ENCODE assay signal across 38 cellular contexts in genomic region chr3:190014940-190015339, GRCh38.
A peak's percentile ranks its signal among the peaks of the same experiment; 100 is the strongest.
DNase-seq lines count a peak whose midpoint lies in the region; ATAC-seq, FAIRE-seq and TF ChIP-seq lines count a peak whose summit lies in the region.
"Had no signal": no experiment of that assay in that cellular context is flagged by ENCODE, and none has a peak within 500 bp of the region (broad histone marks: within the 10 kb centered on the region; RNA-seq: fewer than 3 reads in every experiment).

No MANE protein-coding gene starts in this region.

- H3K27me3 Mint-ChIP-seq in chondrocyte (ENCODE audit: low read depth): no peaks in the 10 kb centered on the region
- no peaks in the 10 kb centered on the region for H3K27me3 Mint-ChIP-seq in osteocyte (ENCODE audit: unreplicated experiment)
- H3K27me3 Mint-ChIP-seq: memory B cell had no signal

- ATAC-seq in HG03066 (IDR thresholded peaks at IDR 0.05; ENCODE audit: low read depth, unreplicated experiment): peak; percentile 36
- ATAC-seq in HG02571 (IDR thresholded peaks at IDR 0.05; ENCODE audit: unreplicated experiment): no peak
- no peak for ATAC-seq in GM21367 (IDR thresholded peaks at IDR 0.05; ENCODE audit: unreplicated experiment)
- ATAC-seq: activated CD4-positive, CD25-positive, alpha-beta regulatory T cell treated with anti-CD3 and anti-CD28 coated beads, Interleukin-2, amount 50 U/mL, for 24 hours; activated CD8-positive, alpha-beta memory T cell treated with anti-CD3 and anti-CD28 coated beads, Interleukin-2, amount 10 ng/mL, durations not matched to agents 7 days and 5 days; activated T-cell treated with anti-CD3 and anti-CD28 coated beads, Interleukin-2, amount 50 U/mL, for 4 hours; effector memory CD8-positive, alpha-beta T cell; left lobe of liver; PC-3; Right ventricle myocardium inferior; SK-N-SH treated with all-trans-retinoic acid at 6 μM for 48 hours; stimulated activated naive CD8-positive, alpha-beta T cell treated with anti-CD3 and anti-CD28 coated beads, Interleukin-15, Interleukin-2, amounts not matched to agents 100 U/mL and 50 U/mL, for 24 hours had no signal

- H3K27ac Mint-ChIP-seq in chondrocyte (ENCODE audit: unreplicated experiment) (peak overlapping the region; percentile 23), osteocyte (ENCODE audit: unreplicated experiment) (peak overlapping the region; percentile 58)
- H3K27ac Mint-ChIP-seq: activated CD8-positive, alpha-beta memory T cell treated with anti-CD3 and anti-CD28 coated beads, Interleukin-2, amount 10 ng/mL, durations not matched to agents 7 days and 5 days; effector memory CD8-positive, alpha-beta T cell; immature natural killer cell; memory B cell; T-helper 1 cell treated with Interleukin-12 subunit alpha and Interleukin-12 subunit beta and Interleukin-4 antibody, amounts not matched to agents 30 μg/mL and 1 μg/mL, for 36 hours had no signal

- intact Hi-C loops in A673 (cut with micrococcal nuclease; ENCODE audit: unreplicated experiment): loop anchor here (5.0 kb wide), 2 partner anchors 48 to 187 kb away; no protein-coding TSS in a partner anchor

- H3K36me3 ChIP-seq in A673 (ENCODE audit: insufficient read depth, low read length, poor library complexity, severe bottlenecking): no peaks in the 10 kb centered on the region
- H3K36me3 ChIP-seq: BLaER1 treated with 17β-estradiol and CSF1 and Interleukin-3, amounts not matched to agents 10 nM and 100 nM; right atrium auricular region had no signal

- TF ChIP-seq CTCF in chondrocyte (IDR thresholded peaks at IDR 0.05) (no peak), osteocyte (IDR thresholded peaks at IDR 0.05) (no peak), A673 (conservative IDR thresholded peaks at IDR 0.05; ENCODE audit: low read depth, low read length) (no peak)

- H3K36me3 Mint-ChIP-seq in chondrocyte (ENCODE audit: low read depth): no peaks in the 10 kb centered on the region
- H3K36me3 Mint-ChIP-seq in osteocyte (ENCODE audit: unreplicated experiment): peaks cover 4% of the 10 kb centered on the region
- H3K36me3 Mint-ChIP-seq: activated CD8-positive, alpha-beta memory T cell treated with anti-CD3 and anti-CD28 coated beads, Interleukin-2, amount 10 ng/mL, durations not matched to agents 7 days and 5 days; immature natural killer cell; memory B cell had no signal

- H3K9me3 ChIP-seq in A673 (ENCODE audit: low read depth, low read length, poor library complexity, severe bottlenecking): no peaks in the 10 kb centered on the region
- H3K9me3 ChIP-seq: BLaER1 treated with 17β-estradiol and CSF1 and Interleukin-3, amounts not matched to agents 10 nM and 100 nM; right atrium auricular region; testis had no signal

- H3K4me1 ChIP-seq in A673 (ENCODE audit: insufficient read depth, low read length, poor library complexity, severe bottlenecking): peaks cover 55% of the 10 kb centered on the region
- H3K4me1 ChIP-seq: right atrium auricular region, testis had no signal

- H3K4me3 Mint-ChIP-seq in chondrocyte (ENCODE audit: unreplicated experiment) (no peak overlapping the region), osteocyte (ENCODE audit: unreplicated experiment) (no peak overlapping the region)
- H3K4me3 Mint-ChIP-seq: activated CD8-positive, alpha-beta memory T cell treated with anti-CD3 and anti-CD28 coated beads, Interleukin-2, amount 10 ng/mL, durations not matched to agents 7 days and 5 days; activated T-cell treated with anti-CD3 and anti-CD28 coated beads, Interleukin-2, amount 50 U/mL, for 4 hours; effector memory CD8-positive, alpha-beta T cell; immature natural killer cell; memory B cell; neural crest cell; T-helper 1 cell treated with Interleukin-12 subunit alpha and Interleukin-12 subunit beta and Interleukin-4 antibody, amounts not matched to agents 30 μg/mL and 1 μg/mL, for 36 hours had no signal

- TF ChIP-seq POLR2A in GM12891 (IDR thresholded peaks at IDR 0.05; ENCODE audit: low read depth, low read length): no peak

- no peak for FAIRE-seq in GM12891 (lab: Jason Lieb, UNC)
- FAIRE-seq: small intestine, TTC549, urothelium cell line had no signal

- POLR2A ChIA-PET in A673 (lab: Charles Lee; ENCODE audit: low non-redundant PET): interaction anchor here (0.6 to 0.7 kb wide), 2 partner anchors 57 to 497 kb away, joined by 3 to 6 read pairs; no protein-coding TSS in a partner anchor

- H3K9me3 Mint-ChIP-seq in chondrocyte (ENCODE audit: low read depth) (no peaks in the 10 kb centered on the region), osteocyte (ENCODE audit: unreplicated experiment) (no peaks in the 10 kb centered on the region)
- H3K9me3 Mint-ChIP-seq: activated T-cell treated with anti-CD3 and anti-CD28 coated beads, Interleukin-2, amount 50 U/mL, for 4 hours; effector memory CD8-positive, alpha-beta T cell; memory B cell; neural crest cell; T-helper 1 cell treated with Interleukin-12 subunit alpha and Interleukin-12 subunit beta and Interleukin-4 antibody, amounts not matched to agents 30 μg/mL and 1 μg/mL, for 36 hours had no signal

- CTCF ChIA-PET in A673 (lab: Charles Lee): no interaction called here

- no peak for DNase-seq in GM12891 (ENCODE audit: insufficient read length, low spot score)
- no peak for DNase-seq in chondrocyte (ENCODE audit: low spot score)
- DNase-seq in osteocyte (ENCODE audit: extremely low spot score, unreplicated experiment): no peak
- DNase-seq in A673 (ENCODE audit: low spot score): no peak
- DNase-seq: activated CD4-positive, alpha-beta T cell treated with anti-CD3 and anti-CD28 coated beads, Interleukin-2, amount 50 U/mL, for 4 hours; activated CD8-positive, alpha-beta memory T cell treated with anti-CD3 and anti-CD28 coated beads, Interleukin-2, amount 10 ng/mL, durations not matched to agents 7 days and 5 days; activated gamma-delta T cell; activated T-cell treated with anti-CD3 and anti-CD28 coated beads, Interleukin-2, amount 50 U/mL, for 4 hours; caudate nucleus; cortex of kidney; DMS53; effector memory CD8-positive, alpha-beta T cell; erythroblast; H7; immature natural killer cell; KBM-7; NCI-H1092 treated with DMSO at 0.1 percent for 48 hours; NCI-H187 treated with DMSO at 0.1 percent for 48 hours; NCI-H524 treated with DMSO at 0.1 percent for 48 hours; PC-3; small intestine; stimulated activated CD4-positive, alpha-beta T cell treated with anti-CD3 and anti-CD28 coated beads, Interleukin-1b, Interleukin-23, amount 100 ng/mL, for 48 hours; stimulated activated naive CD8-positive, alpha-beta T cell treated with anti-CD3 and anti-CD28 coated beads, Interleukin-15, Interleukin-2, amounts not matched to agents 100 U/mL and 50 U/mL, for 24 hours; testis had no signal

- no peak overlapping the region for H3K27ac ChIP-seq in A673 (ENCODE audit: low read depth, low read length, poor library complexity, severe bottlenecking)
- H3K27ac ChIP-seq: BLaER1 treated with 17β-estradiol and CSF1 and Interleukin-3, amounts not matched to agents 10 nM and 100 nM; right atrium auricular region; testis had no signal

- H3K4me1 Mint-ChIP-seq in chondrocyte (ENCODE audit: low read depth) (peaks cover 71% of the 10 kb centered on the region), osteocyte (ENCODE audit: unreplicated experiment) (peaks cover 87% of the 10 kb centered on the region)
- H3K4me1 Mint-ChIP-seq: activated CD8-positive, alpha-beta memory T cell treated with anti-CD3 and anti-CD28 coated beads, Interleukin-2, amount 10 ng/mL, durations not matched to agents 7 days and 5 days; immature natural killer cell; memory B cell had no signal

- BruUV-seq in A673 (replicated peaks; lab: Mats Ljungman, UMichigan): no TSS peak

- no peak overlapping the region for H3K4me3 ChIP-seq in A673 (ENCODE audit: low read depth, low read length, poor library complexity, severe bottlenecking)
- H3K4me3 ChIP-seq: BLaER1 treated with 17β-estradiol and CSF1 and Interleukin-3, amounts not matched to agents 10 nM and 100 nM; right atrium auricular region; testis had no signal

- H3K27me3 ChIP-seq in A673 (replicated peaks; ENCODE audit: insufficient read depth, low read depth, low read length, poor library complexity): no peaks in the 10 kb centered on the region
- H3K27me3 ChIP-seq: BLaER1 treated with 17β-estradiol and CSF1 and Interleukin-3, amounts not matched to agents 10 nM and 100 nM; right atrium auricular region; testis had no signal

TF ChIP-seq in GM12891, 5 proteins besides CTCF, POLR2A, EP300 and RAD21:
- TF ChIP-seq POU2F2 (IDR thresholded peaks at IDR 0.05; ENCODE audit: low read depth, low read length): no peak
- TF ChIP-seq POLR2AphosphoS5 (IDR thresholded peaks at IDR 0.05; ENCODE audit: low read depth, low read length): no peak
- no peak for TF ChIP-seq TAF1 (IDR thresholded peaks at IDR 0.05; ENCODE audit: low read depth, low read length)
- peak; percentile 42 for TF ChIP-seq PAX5 (IDR thresholded peaks at IDR 0.05; ENCODE audit: insufficient read depth, low read length, severe bottlenecking)
